ENCODE assay signal across 19 cellular contexts in genomic region chr2:36550006-36550405, GRCh38. TPM values are rescaled to one million over a fixed set of nuclear protein-coding genes. Genes with fewer than 3 reads are reported as not detected.
DNase-seq lines count a peak whose midpoint lies in the region; ATAC-seq, FAIRE-seq and TF ChIP-seq lines count a peak whose summit lies in the region.
"Had no signal": no experiment of that assay in that cellular context is flagged by ENCODE, and none has a peak within 500 bp of the region (broad histone marks: within the 10 kb centered on the region; RNA-seq: fewer than 3 reads in every experiment).

No MANE protein-coding gene starts in this region.

- POLR2A ChIA-PET in Panc1 (lab: Charles Lee) = no interaction called here
- POLR2A ChIA-PET in naive thymus-derived CD4-positive, alpha-beta T cell (lab: Charles Lee) = interaction anchor here (0.6 kb wide), 1 partner anchor 9 kb away, joined by 3 read pairs; no protein-coding TSS in a partner anchor

- peaks cover 5% of the 10 kb centered on the region for H3K79me2 ChIP-seq in ACC112 (ENCODE audit: control insufficient read depth, insufficient read depth, low read length, unreplicated experiment)

- H3K36me3 Mint-ChIP-seq in T-helper 1 cell treated with Interleukin-12 subunit alpha and Interleukin-12 subunit beta and Interleukin-4 antibody, amounts not matched to agents 30 μg/mL and 1 μg/mL, for 36 hours (ENCODE audit: low read depth) = peaks cover 24% of the 10 kb centered on the region
- peaks cover 11 to 54% (median 39%) of the 10 kb centered on the region in 5 donors for H3K36me3 Mint-ChIP-seq in naive thymus-derived CD4-positive, alpha-beta T cell

- H3K27ac Mint-ChIP-seq in T-helper 1 cell treated with Interleukin-12 subunit alpha and Interleukin-12 subunit beta and Interleukin-4 antibody, amounts not matched to agents 30 μg/mL and 1 μg/mL, for 36 hours = peak overlapping the region; percentile 38
- peak overlapping the region in 3 of 9 donors; percentile 3 to 78 (median 20) for H3K27ac Mint-ChIP-seq in naive thymus-derived CD4-positive, alpha-beta T cell

- intact Hi-C loops in Panc1 (cut with micrococcal nuclease; ENCODE audit: unreplicated experiment) = no loop called here
- intact Hi-C loops in naive thymus-derived CD4-positive, alpha-beta T cell (cut with micrococcal nuclease) = no loop called here

- ATAC-seq in Panc1 (no peak), GM21423 (IDR thresholded peaks at IDR 0.05; ENCODE audit: unreplicated experiment) (no peak)
- ATAC-seq in naive thymus-derived CD4-positive, alpha-beta T cell = no peak
- ATAC-seq: GM12878 had no signal

- no peaks in the 10 kb centered on the region for H3K9me3 Mint-ChIP-seq in T-helper 1 cell treated with Interleukin-12 subunit alpha and Interleukin-12 subunit beta and Interleukin-4 antibody, amounts not matched to agents 30 μg/mL and 1 μg/mL, for 36 hours
- no peaks in the 10 kb centered on the region for H3K9me3 Mint-ChIP-seq in naive thymus-derived CD4-positive, alpha-beta T cell

- no peaks in the 10 kb centered on the region for H3K27me3 ChIP-seq in ACC112 (ENCODE audit: insufficient read depth, low read length)
- no peaks in the 10 kb centered on the region for H3K27me3 ChIP-seq in Panc1 (ENCODE audit: control insufficient read depth, insufficient read depth, low read length)
- H3K27me3 ChIP-seq in naive thymus-derived CD4-positive, alpha-beta T cell (ENCODE audit: control insufficient read depth in 2 of 2, insufficient read depth in 2 of 2, low read length in 2 of 2) = no peaks in the 10 kb centered on the region

- H2AFZ ChIP-seq in ACC112 (ENCODE audit: low read length, unreplicated experiment) = no peak overlapping the region

- in situ Hi-C loops in Panc1 (cut with HindIII; ENCODE audit: low pct_unique_long_range_greater_than_20kb, low sequenced_read_pairs) = no loop called here

- no peaks in the 10 kb centered on the region for H3K9me3 ChIP-seq in Panc1 (ENCODE audit: control insufficient read depth, insufficient read depth, low read depth, low read length)
- no peaks in the 10 kb centered on the region for H3K9me3 ChIP-seq in naive thymus-derived CD4-positive, alpha-beta T cell (ENCODE audit: control insufficient read depth in 2 of 3, low read length in 3 of 3)

- peaks cover 14% of the 10 kb centered on the region for H3K4me1 Mint-ChIP-seq in T-helper 1 cell treated with Interleukin-12 subunit alpha and Interleukin-12 subunit beta and Interleukin-4 antibody, amounts not matched to agents 30 μg/mL and 1 μg/mL, for 36 hours (ENCODE audit: low read depth)
- peaks cover 6 to 22% (median 18%) of the 10 kb centered on the region in 7 donors for H3K4me1 Mint-ChIP-seq in naive thymus-derived CD4-positive, alpha-beta T cell

- BruUV-seq in Panc1 (replicated peaks; lab: Mats Ljungman, UMichigan) = no TSS peak

- CTCF ChIA-PET in Panc1 (lab: Charles Lee) = interaction anchor here (0.7 kb wide), 2 partner anchors 122 to 552 kb away, joined by 3 to 6 read pairs; no protein-coding TSS in a partner anchor
- CTCF ChIA-PET in naive thymus-derived CD4-positive, alpha-beta T cell (lab: Charles Lee) = no interaction called here

- TF ChIP-seq CTCF in Panc1 (IDR thresholded peaks at IDR 0.05) = no peak

- H3K27me3 Mint-ChIP-seq in T-helper 1 cell treated with Interleukin-12 subunit alpha and Interleukin-12 subunit beta and Interleukin-4 antibody, amounts not matched to agents 30 μg/mL and 1 μg/mL, for 36 hours (ENCODE audit: low read depth) = no peaks in the 10 kb centered on the region
- H3K27me3 Mint-ChIP-seq in naive thymus-derived CD4-positive, alpha-beta T cell = no peaks in the 10 kb centered on the region

- H3K4me1 ChIP-seq in ACC112 (ENCODE audit: control insufficient read depth, insufficient read depth, low read length, unreplicated experiment) (peaks cover 56% of the 10 kb centered on the region), Panc1 (ENCODE audit: control insufficient read depth, insufficient read depth, low read length) (peaks cover 95% of the 10 kb centered on the region)
- peaks cover 0 to 4% of the 10 kb centered on the region in 2 donors for H3K4me1 ChIP-seq in naive thymus-derived CD4-positive, alpha-beta T cell (ENCODE audit: control insufficient read depth in 2 of 2, insufficient read depth in 2 of 2, low read length in 2 of 2)

- H3K4me3 Mint-ChIP-seq in T-helper 1 cell treated with Interleukin-12 subunit alpha and Interleukin-12 subunit beta and Interleukin-4 antibody, amounts not matched to agents 30 μg/mL and 1 μg/mL, for 36 hours = no peak overlapping the region
- peak overlapping the region in 6 of 10 donors; percentile 14 to 69 (median 30) for H3K4me3 Mint-ChIP-seq in naive thymus-derived CD4-positive, alpha-beta T cell

- DNase-seq in T-helper 1 cell = no peak
- no peak for DNase-seq in Panc1 (ENCODE audit: low read depth, low spot score)
- no peak for DNase-seq in naive thymus-derived CD4-positive, alpha-beta T cell
- DNase-seq in HTR-8/SVneo (ENCODE audit: insufficient read length, low spot score) = no peak
- no peak for DNase-seq in NCI-H1694 (lab: John Stamatoyannopoulos, UW)
- DNase-seq: C1 segment of cervical spinal cord; DMS 273 treated with DMSO at 0.1 percent for 48 hours; GDM1; NCI-H1436; NCI-H2029 treated with DMSO at 0.1 percent for 48 hours; NCI-H524 treated with DMSO at 0.1 percent for 48 hours; NK-92 treated with Interleukin-12 subunit alpha and Interleukin-12 subunit beta, amount 100 ng/mL, for 24 hours; RPMI8226; SIG-M5 had no signal

- H3K36me3 ChIP-seq in ACC112 (ENCODE audit: insufficient read depth, low read length) (peaks cover 72% of the 10 kb centered on the region), Panc1 (ENCODE audit: control insufficient read depth, insufficient read depth, low read length) (peaks cover 51% of the 10 kb centered on the region)
- peaks cover 0 to 10% (median 5%) of the 10 kb centered on the region in 3 experiments for H3K36me3 ChIP-seq in naive thymus-derived CD4-positive, alpha-beta T cell (ENCODE audit: control insufficient read depth in 2 of 3, insufficient read depth in 3 of 3, low read length in 3 of 3)

- no peak overlapping the region for H3K4me3 ChIP-seq in ACC112 (ENCODE audit: low read depth, low read length)
- no peak overlapping the region for H3K4me3 ChIP-seq in Panc1 (ENCODE audit: low read depth in 2 of 2, low read length in 2 of 2)
- H3K4me3 ChIP-seq in naive thymus-derived CD4-positive, alpha-beta T cell (ENCODE audit: low read length) = no peak overlapping the region
- H3K4me3 ChIP-seq: GM12878 had no signal

- H3K27ac ChIP-seq in ACC112 (ENCODE audit: low read depth, low read length) = peak overlapping the region; percentile 37
- peak overlapping the region; percentile 99 for H3K27ac ChIP-seq in Panc1 (ENCODE audit: low read length)
- no peak overlapping the region for H3K27ac ChIP-seq in naive thymus-derived CD4-positive, alpha-beta T cell (ENCODE audit: low read depth, low read length)
- H3K27ac ChIP-seq: KMS-11 had no signal

- no peak for FAIRE-seq in HTR-8/SVneo (lab: Jason Lieb, UNC)
- FAIRE-seq: GM12878 had no signal

RNA-seq across cellular contexts. Expression of gene FEZ2, which starts 48.0 kb away (rescaled TPM):
- 51.1 TPM for total RNA-seq in Panc1 (2021; ENCODE audit: unreplicated experiment)
- 37.1 TPM for polyA plus RNA-seq in Panc1 (2012; ENCODE audit: insufficient read length)
- total RNA-seq in naive thymus-derived CD4-positive, alpha-beta T cell = 10 to 100 TPM; 11.2 to 21.9 (median 14.0) TPM
- 1 to 10 TPM; 1.7 to 2.9 TPM for polyA plus RNA-seq in naive thymus-derived CD4-positive, alpha-beta T cell
